Comparison of ENCODE assay signal across 8 cellular contexts in the genomic region with DNA sequence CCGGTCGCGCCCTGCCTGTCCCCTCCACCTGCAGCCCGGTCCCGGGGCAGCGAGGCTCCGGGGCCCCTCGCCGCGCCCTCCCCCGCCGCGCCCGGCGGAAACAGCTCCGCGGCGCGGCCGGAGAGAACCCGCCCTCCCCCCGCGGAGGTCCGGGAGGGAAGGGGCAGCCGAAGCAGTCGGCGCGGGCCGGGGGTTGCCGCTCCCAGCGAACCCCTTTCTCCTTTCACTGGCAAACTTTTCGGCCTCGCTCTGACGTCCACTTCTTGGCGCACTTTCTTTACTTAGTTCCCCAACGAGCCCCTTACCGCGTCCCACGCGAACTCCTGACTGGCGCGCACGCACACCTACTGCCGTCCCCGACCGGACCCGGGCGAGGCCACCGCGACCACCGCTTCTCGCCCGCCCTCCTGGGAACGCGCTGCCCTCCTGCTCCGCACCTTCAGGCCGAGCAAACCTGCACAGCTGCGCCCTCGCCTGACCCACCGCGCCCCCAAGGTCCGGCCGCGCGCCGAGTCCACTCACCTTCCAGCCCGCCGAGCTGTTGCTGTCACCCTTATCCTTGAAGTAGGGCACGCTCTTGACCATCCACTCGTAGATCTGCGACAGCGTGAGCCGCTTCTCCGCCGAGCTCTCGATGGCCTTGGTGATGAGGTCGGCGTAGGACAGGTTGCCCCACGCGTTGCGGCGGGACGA. TPM values are rescaled to one million over a fixed set of nuclear protein-coding genes. Genes with fewer than 3 reads are reported as not detected.
DNase-seq lines count a peak whose midpoint lies in the region; ATAC-seq, FAIRE-seq and TF ChIP-seq lines count a peak whose summit lies in the region.

No MANE protein-coding gene starts in this region.

- intact Hi-C loops in left colon (cut with DNase I, micrococcal nuclease) = loop anchor here in 1 of 2 donors (10.0 kb wide), 1 partner anchor 260 kb away; no protein-coding TSS in a partner anchor

- DNase-seq in GM12892 (ENCODE audit: insufficient read length) (no peak), T-helper 2 cell (peak in 4 of 5 experiments; percentile 12 to 68 (median 20)), caudate nucleus (lab: John Stamatoyannopoulos, UW) (peak in 23 of 61 donors; percentile 13 to 61 (median 42)), left colon (peak; percentile 48 to 65), H54 (ENCODE audit: insufficient read length, low spot score) (no peak), inferior parietal cortex (ENCODE audit: extremely low spot score) (no peak)
- DNase-seq in stimulated activated CD4-positive, alpha-beta T cell treated with anti-CD3 and anti-CD28 coated beads, Interleukin-4, amount 100 ng/mL, for 24 hours = peak; percentile 45

- ATAC-seq in HG02938 (IDR thresholded peaks at IDR 0.05; ENCODE audit: unreplicated experiment) = peak; percentile 5
- peak; percentile 41 for ATAC-seq in left colon

- peak; percentile 90 for FAIRE-seq in GM12892 (lab: Jason Lieb, UNC)
- no peak for FAIRE-seq in H54 (lab: Jason Lieb, UNC)

- TF ChIP-seq POLR2A in GM12892 (IDR thresholded peaks at IDR 0.05; ENCODE audit: low read depth, low read length) = peak; percentile 26; the same call in 1 of the 2 replicates
- no peak for TF ChIP-seq POLR2A in H54 (IDR thresholded peaks at IDR 0.05; ENCODE audit: low read depth, low read length)

- peak overlapping the region; percentile 94 for H3K27ac ChIP-seq in caudate nucleus (ENCODE audit: low read depth, low read length)

RNA-seq across cellular contexts. Expression of gene FOXO1, which starts 1.2 kb away (rescaled TPM):
- polyA plus RNA-seq in GM12892 (2012; ENCODE audit: missing spikeins) = 7.0 TPM
- 10 to 100 TPM; 31.1 to 33.9 TPM for total RNA-seq in left colon

Comparison
In these comparisons a context has a peak if more than half of its experiments do, and no peak if none do; other contexts are left out.
1. DNase-seq: peak in T-helper 2 cell (4 of 5), left colon (2 of 2) and stimulated activated CD4-positive, alpha-beta T cell treated with anti-CD3 and anti-CD28 coated beads, Interleukin-4, amount 100 ng/mL, for 24 hours (single experiment); none in GM12892 (single experiment), H54 (single experiment) and inferior parietal cortex (single experiment).